ENCODE assay signal across 1 cellular context in the genomic region with DNA sequence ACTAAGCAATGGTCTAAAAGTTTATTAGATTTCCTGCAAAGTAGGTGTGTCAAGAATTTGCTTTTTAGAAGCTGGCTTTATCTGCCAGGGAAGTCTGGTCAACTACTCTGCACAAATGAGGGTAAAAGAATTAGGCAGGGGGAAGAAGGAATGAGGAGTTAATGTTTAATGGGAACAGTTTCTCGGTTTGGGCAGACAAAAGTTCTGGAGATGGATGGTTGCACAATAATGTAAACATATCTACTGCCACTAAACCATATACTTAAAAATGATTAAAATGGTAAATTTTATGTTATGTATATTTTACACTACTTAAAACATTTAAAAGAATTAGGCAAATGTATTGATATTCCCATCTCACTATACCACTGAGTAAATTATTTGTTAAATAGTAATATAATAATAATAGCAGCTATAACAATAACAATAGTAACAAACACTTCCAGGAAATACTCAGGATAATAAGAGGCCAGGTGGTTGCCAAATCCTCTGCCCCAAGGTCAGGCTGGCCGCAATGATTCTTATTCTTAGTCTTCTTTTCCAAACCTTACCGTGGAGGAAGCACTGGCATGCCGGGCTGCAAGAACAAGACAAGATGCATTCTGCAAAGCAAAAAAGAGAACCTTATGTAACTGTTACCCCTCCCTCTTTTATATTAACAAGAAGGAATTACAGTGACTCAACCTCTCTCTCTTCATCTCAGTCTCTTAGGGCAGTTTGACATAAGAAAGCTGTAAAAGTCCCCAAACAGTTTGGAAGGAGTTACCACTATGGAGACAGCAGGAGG.
A peak's percentile ranks its signal among the peaks of the same experiment; 100 is the strongest.
TF ChIP-seq lines count a peak whose summit lies in the region.

No MANE protein-coding gene starts in this region.

TF ChIP-seq in K562, 482 proteins besides CTCF, POLR2A, EP300 and RAD21:
- TF ChIP-seq ZNF12 (CRISPR knock-in tag; IDR thresholded peaks at IDR 0.05), result no peak
- no peak for TF ChIP-seq CEBPG (CRISPR knock-in tag; IDR thresholded peaks at IDR 0.05)
- peak; percentile 28 to 42; a peak in 1 of 4 replicates for TF ChIP-seq CEBPG (tag; conservative IDR thresholded peaks at IDR 0.05 in 1 of 2, IDR thresholded peaks at IDR 0.05 in 1 of 2)
- no peak for TF ChIP-seq NFRKB (IDR thresholded peaks at IDR 0.05; ENCODE audit: low read depth)
- peak; percentile 41; the same call in 1 of the 2 replicates for TF ChIP-seq CEBPB (tag; IDR thresholded peaks at IDR 0.05)
- TF ChIP-seq CXXC5 (CRISPR knock-in tag; IDR thresholded peaks at IDR 0.05), result no peak
- no peak for TF ChIP-seq HDAC2 (IDR thresholded peaks at IDR 0.05)
- no peak for TF ChIP-seq ZNF253 (CRISPR knock-in tag; conservative IDR thresholded peaks at IDR 0.05)
- no peak for TF ChIP-seq SLC30A9 (CRISPR knock-in tag; IDR thresholded peaks at IDR 0.05)
- TF ChIP-seq, protein P1, sequence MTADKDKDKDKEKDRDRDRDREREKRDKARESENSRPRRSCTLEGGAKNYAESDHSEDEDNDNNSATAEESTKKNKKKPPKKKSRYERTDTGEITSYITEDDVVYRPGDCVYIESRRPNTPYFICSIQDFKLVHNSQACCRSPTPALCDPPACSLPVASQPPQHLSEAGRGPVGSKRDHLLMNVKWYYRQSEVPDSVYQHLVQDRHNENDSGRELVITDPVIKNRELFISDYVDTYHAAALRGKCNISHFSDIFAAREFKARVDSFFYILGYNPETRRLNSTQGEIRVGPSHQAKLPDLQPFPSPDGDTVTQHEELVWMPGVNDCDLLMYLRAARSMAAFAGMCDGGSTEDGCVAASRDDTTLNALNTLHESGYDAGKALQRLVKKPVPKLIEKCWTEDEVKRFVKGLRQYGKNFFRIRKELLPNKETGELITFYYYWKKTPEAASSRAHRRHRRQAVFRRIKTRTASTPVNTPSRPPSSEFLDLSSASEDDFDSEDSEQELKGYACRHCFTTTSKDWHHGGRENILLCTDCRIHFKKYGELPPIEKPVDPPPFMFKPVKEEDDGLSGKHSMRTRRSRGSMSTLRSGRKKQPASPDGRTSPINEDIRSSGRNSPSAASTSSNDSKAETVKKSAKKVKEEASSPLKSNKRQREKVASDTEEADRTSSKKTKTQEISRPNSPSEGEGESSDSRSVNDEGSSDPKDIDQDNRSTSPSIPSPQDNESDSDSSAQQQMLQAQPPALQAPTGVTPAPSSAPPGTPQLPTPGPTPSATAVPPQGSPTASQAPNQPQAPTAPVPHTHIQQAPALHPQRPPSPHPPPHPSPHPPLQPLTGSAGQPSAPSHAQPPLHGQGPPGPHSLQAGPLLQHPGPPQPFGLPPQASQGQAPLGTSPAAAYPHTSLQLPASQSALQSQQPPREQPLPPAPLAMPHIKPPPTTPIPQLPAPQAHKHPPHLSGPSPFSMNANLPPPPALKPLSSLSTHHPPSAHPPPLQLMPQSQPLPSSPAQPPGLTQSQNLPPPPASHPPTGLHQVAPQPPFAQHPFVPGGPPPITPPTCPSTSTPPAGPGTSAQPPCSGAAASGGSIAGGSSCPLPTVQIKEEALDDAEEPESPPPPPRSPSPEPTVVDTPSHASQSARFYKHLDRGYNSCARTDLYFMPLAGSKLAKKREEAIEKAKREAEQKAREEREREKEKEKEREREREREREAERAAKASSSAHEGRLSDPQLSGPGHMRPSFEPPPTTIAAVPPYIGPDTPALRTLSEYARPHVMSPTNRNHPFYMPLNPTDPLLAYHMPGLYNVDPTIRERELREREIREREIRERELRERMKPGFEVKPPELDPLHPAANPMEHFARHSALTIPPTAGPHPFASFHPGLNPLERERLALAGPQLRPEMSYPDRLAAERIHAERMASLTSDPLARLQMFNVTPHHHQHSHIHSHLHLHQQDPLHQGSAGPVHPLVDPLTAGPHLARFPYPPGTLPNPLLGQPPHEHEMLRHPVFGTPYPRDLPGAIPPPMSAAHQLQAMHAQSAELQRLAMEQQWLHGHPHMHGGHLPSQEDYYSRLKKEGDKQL (CRISPR knock-in tag; IDR thresholded peaks at IDR 0.05; ENCODE audit: borderline replicate concordance), result no peak
- no peak for TF ChIP-seq FIP1L1 (IDR thresholded peaks at IDR 0.05; ENCODE audit: low read depth, low read length, poor library complexity, severe bottlenecking)
